Comparison of ENCODE assay signal across 14 cellular contexts in genomic region chr15:70714575-70714974, GRCh38. TPM values are rescaled to one million over a fixed set of nuclear protein-coding genes. Genes with fewer than 3 reads are reported as not detected.
DNase-seq lines count a peak whose midpoint lies in the region; ATAC-seq, FAIRE-seq and TF ChIP-seq lines count a peak whose summit lies in the region.
"Had no signal": no experiment of that assay in that cellular context is flagged by ENCODE, and none has a peak within 500 bp of the region (broad histone marks: within the 10 kb centered on the region; RNA-seq: fewer than 3 reads in every experiment).

No MANE protein-coding gene starts in this region.

- H3K9ac ChIP-seq in HUES6 (ENCODE audit: low read length) = no peak overlapping the region
- no peak overlapping the region for H3K9ac ChIP-seq in keratinocyte (ENCODE audit: control insufficient read depth, extremely low read depth, insufficient read depth, low read length)

- DNase-seq in adrenal gland = no peak
- no peak for DNase-seq in keratinocyte (ENCODE audit: low read depth, low spot score)
- no peak for DNase-seq in spleen
- no peak for DNase-seq in CD1c-positive myeloid dendritic cell (ENCODE audit: extremely low spot score)
- no peak for DNase-seq in NCI-H510A (lab: John Stamatoyannopoulos, UW)
- DNase-seq: activated CD4-positive, alpha-beta T cell treated with anti-CD3 and anti-CD28 coated beads for 48 hours; central memory CD4-positive, alpha-beta T cell; foreskin fibroblast; GOT3; NCI-H1092; NCI-H526; stimulated activated CD4-positive, alpha-beta T cell treated with anti-CD3 and anti-CD28 coated beads, Interleukin-4, amount 100 ng/mL, for 4 hours had no signal

- peaks cover 10% of the 10 kb centered on the region for H3K79me2 ChIP-seq in keratinocyte (ENCODE audit: control insufficient read depth, insufficient read depth, low read length)

- no peaks in the 10 kb centered on the region for H3K9me1 ChIP-seq in keratinocyte (ENCODE audit: control insufficient read depth, extremely low read depth, insufficient read depth, low read length)

- 13 to 27% (median 17%) methylated on average over 2 of the region's 2 CpGs for WGBS in adrenal gland, 4 donors
- 18 to 57% (median 36%) methylated on average over 2 of the region's 2 CpGs for whole genome bisulfite sequencing in spleen, 5 donors

- H3K27me3 ChIP-seq in HUES6 (ENCODE audit: control insufficient read depth, insufficient read depth, low read length) (no peaks in the 10 kb centered on the region), adrenal gland (no peaks in the 10 kb centered on the region), keratinocyte (ENCODE audit: control insufficient read depth, extremely low read depth, insufficient read depth, low read length) (no peaks in the 10 kb centered on the region), spleen (replicated peaks in 1 of 7) (no peaks in the 10 kb centered on the region)

- H3K9me3 ChIP-seq in HUES6 (ENCODE audit: control insufficient read depth, insufficient read depth, low read depth, low read length) = no peaks in the 10 kb centered on the region
- no peaks in the 10 kb centered on the region for H3K9me3 ChIP-seq in adrenal gland (replicated peaks in 1 of 3)
- no peaks in the 10 kb centered on the region for H3K9me3 ChIP-seq in keratinocyte (ENCODE audit: control insufficient read depth, low read depth, low read length)
- no peaks in the 10 kb centered on the region for H3K9me3 ChIP-seq in spleen

- intact Hi-C loops in adrenal gland (cut with DNase I) (no loop called here), spleen (cut with DNase I; ENCODE audit: low total_unique reads) (no loop called here)

- TF ChIP-seq POLR2A in adrenal gland (IDR thresholded peaks at IDR 0.05) = no peak
- no peak for TF ChIP-seq POLR2A in spleen (IDR thresholded peaks at IDR 0.05)

- H3K4me3 ChIP-seq in HUES6 (ENCODE audit: low read depth, low read length) = no peak overlapping the region
- H3K4me3 ChIP-seq in adrenal gland = peak overlapping the region in 1 of 4 donors; percentile 0
- H3K4me3 ChIP-seq in keratinocyte (ENCODE audit: control insufficient read depth in 2 of 3, extremely low read depth in 1 of 3, insufficient read depth in 2 of 3, low read depth in 1 of 3, low read length in 3 of 3) = peak overlapping the region in 1 of 3 experiments; percentile 19
- no peak overlapping the region for H3K4me3 ChIP-seq in spleen

- TF ChIP-seq CTCF in adrenal gland (IDR thresholded peaks at IDR 0.05) (no peak), keratinocyte (optimal IDR thresholded peaks at IDR 0.05 in 1 of 3, IDR thresholded peaks at IDR 0.05 in 1 of 3, conservative IDR thresholded peaks at IDR 0.05 in 1 of 3; ENCODE audit: extremely low read depth in 1 of 3, insufficient read depth in 2 of 3, low read length in 3 of 3) (no peak), spleen (IDR thresholded peaks at IDR 0.05 in 8 of 11, conservative IDR thresholded peaks at IDR 0.05 in 3 of 11) (no peak)

- no peaks in the 10 kb centered on the region for H4K20me1 ChIP-seq in keratinocyte (ENCODE audit: control insufficient read depth, extremely low read depth, insufficient read depth, low read length)

- no peak overlapping the region for H2AFZ ChIP-seq in keratinocyte (ENCODE audit: control insufficient read depth, low read length)

- H3K4me2 ChIP-seq in keratinocyte (ENCODE audit: control insufficient read depth, extremely low read depth, insufficient read depth, low read depth, low read length) = peak overlapping the region; percentile 8

- H3K36me3 ChIP-seq in HUES6 (ENCODE audit: control insufficient read depth, insufficient read depth, low read length) (no peaks in the 10 kb centered on the region), adrenal gland (replicated peaks in 1 of 2) (no peaks in the 10 kb centered on the region), keratinocyte (ENCODE audit: control insufficient read depth in 2 of 2, extremely low read depth in 1 of 2, insufficient read depth in 2 of 2, low read length in 2 of 2) (no peaks in the 10 kb centered on the region), spleen (no peaks in the 10 kb centered on the region)

- no peak for ATAC-seq in GM19452 (IDR thresholded peaks at IDR 0.05; ENCODE audit: unreplicated experiment)

- H3K4me1 ChIP-seq in HUES6 (ENCODE audit: control insufficient read depth, insufficient read depth, low read length) = peaks cover 25% of the 10 kb centered on the region
- H3K4me1 ChIP-seq in adrenal gland (replicated peaks in 1 of 2) = peaks cover 22 to 29% of the 10 kb centered on the region in 2 donors
- H3K4me1 ChIP-seq in keratinocyte (ENCODE audit: control insufficient read depth, extremely low read depth, insufficient read depth, low read length) = peaks cover 10% of the 10 kb centered on the region
- peaks cover 0 to 46% (median 13%) of the 10 kb centered on the region in 6 donors for H3K4me1 ChIP-seq in spleen

- dilution Hi-C loops in keratinocyte (cut with MboI; ENCODE audit: extremely low pct_ligation_motif_present, low sequenced_read_pairs) = no loop called here

- FAIRE-seq in keratinocyte (lab: Jason Lieb, UNC) = no peak

- peak overlapping the region; percentile 19; the same call in 1 of the 2 replicates for H3K27ac ChIP-seq in HUES6 (ENCODE audit: low read depth, low read length)
- peak overlapping the region; percentile 33 to 64 (median 46) for H3K27ac ChIP-seq in adrenal gland
- H3K27ac ChIP-seq in keratinocyte (ENCODE audit: control insufficient read depth, insufficient read depth, low read length) = no peak overlapping the region
- peak overlapping the region in 5 of 8 donors; percentile 7 to 51 (median 31) for H3K27ac ChIP-seq in spleen

RNA-seq across cellular contexts. Expression of gene UACA, which starts 48.8 kb away (rescaled TPM):
- total RNA-seq in adrenal gland (10 to 100 TPM; 16.7 to 53.3 (median 34.5) TPM), spleen (100 to 1,000 TPM in 1 of 7 donors, 10 to 100 TPM in 6; 47.4 to 113 (median 85.3) TPM)
- polyA plus RNA-seq in adrenal gland (100 to 1,000 TPM in 1 of 3 donors, 10 to 100 TPM in 2; 27.3 to 186 (median 87.8) TPM), keratinocyte (13.4 to 26.6 TPM (median 22.7 TPM) in 3 replicates), spleen (10 to 100 TPM; 21.9 to 94.2 (median 62.9) TPM)
- polyA plus RNA-seq in keratinocyte (2011; ENCODE audit: low read depth) = 97.8 TPM
- 5.4 and 11.3 TPM in 2 replicates for polyA plus RNA-seq in keratinocyte (2011; cell fraction: cytosol; rRNA removed)
- 18.3 and 24.3 TPM in 2 replicates for polyA plus RNA-seq in keratinocyte (2011; cell fraction: nucleus; rRNA removed)
- polyA plus RNA-seq in keratinocyte (2012; ENCODE audit: low replicate concordance) = 24.4 and 36.1 TPM in 2 replicates
- 56.5 to 74.6 TPM (median 62.3 TPM) in 3 replicates for polyA minus RNA-seq in keratinocyte
- polyA minus RNA-seq in keratinocyte (2011; cell fraction: cytosol; rRNA and poly(A)+ RNA removed) = 19.2 TPM
- 23.7 and 44.8 TPM in 2 replicates for polyA minus RNA-seq in keratinocyte (2011; cell fraction: nucleus; rRNA and poly(A)+ RNA removed)
